8 cellular contexts compared by ENCODE assay signal in the genomic region with DNA sequence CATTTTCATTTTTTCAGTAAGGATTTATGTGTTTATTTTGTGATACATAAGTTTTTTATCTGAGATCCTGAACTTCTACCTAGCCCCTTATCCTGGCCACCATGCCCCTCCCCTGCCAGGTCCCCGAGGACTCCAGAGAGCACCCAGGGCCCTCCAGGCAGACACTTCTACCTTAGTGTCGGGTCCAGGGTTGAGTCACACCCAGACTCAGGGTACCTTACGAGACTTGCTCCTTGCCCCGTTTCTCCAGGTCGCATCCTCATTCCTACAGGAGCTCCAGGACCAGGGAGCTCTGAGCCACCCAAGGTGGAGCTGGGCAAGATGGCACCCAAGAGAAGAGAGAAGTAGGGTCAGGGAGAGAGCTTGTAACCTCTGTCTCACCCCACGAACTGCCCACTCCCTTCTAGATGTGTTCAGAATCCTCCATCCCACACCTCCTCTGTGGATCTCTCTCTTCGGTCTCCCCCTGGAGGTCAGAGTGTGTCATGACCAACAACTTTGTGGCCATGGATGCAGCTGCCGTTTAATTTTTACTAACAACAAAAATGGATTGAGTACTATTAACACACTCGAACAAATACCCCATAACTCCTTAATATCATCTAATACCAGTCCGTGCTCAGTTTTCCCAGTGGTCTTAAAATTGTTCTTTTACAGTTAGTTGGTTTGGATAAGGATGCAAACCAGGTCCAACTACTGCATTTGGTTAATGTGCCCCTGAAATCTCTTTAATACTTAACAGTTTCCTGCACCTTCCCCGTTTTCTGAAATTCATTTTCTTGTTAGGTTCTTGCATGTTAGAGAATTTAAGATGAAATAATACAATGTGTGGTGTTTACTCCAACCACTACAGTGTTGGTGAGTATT.
DNase-seq lines count a peak whose midpoint lies in the region; ATAC-seq and TF ChIP-seq lines count a peak whose summit lies in the region.

No MANE protein-coding gene starts in this region.

- ATAC-seq in GM21367 (IDR thresholded peaks at IDR 0.05; ENCODE audit: unreplicated experiment) = peak; percentile 78
- ATAC-seq in HG03139 (IDR thresholded peaks at IDR 0.05; ENCODE audit: unreplicated experiment) = no peak

- no peaks in the 10 kb centered on the region for H3K9me2 ChIP-seq in Loucy (replicated peaks; ENCODE audit: low read depth, low read length)

- TF ChIP-seq CTCF in Loucy (conservative IDR thresholded peaks at IDR 0.05; ENCODE audit: low read length) (peak; percentile 87), WI38 (IDR thresholded peaks at IDR 0.05; ENCODE audit: low read depth, low read length) (peak; percentile 86), fibroblast of mammary gland (conservative IDR thresholded peaks at IDR 0.05; ENCODE audit: control insufficient read depth, insufficient read depth, low read depth, low read length) (peak; percentile 81), neural progenitor cell (IDR thresholded peaks at IDR 0.05) (peak; percentile 76)

- H4K20me1 ChIP-seq in Loucy (ENCODE audit: insufficient read depth, low read length, poor library complexity, severe bottlenecking) (no peaks in the 10 kb centered on the region), neural progenitor cell (ENCODE audit: low read depth) (no peaks in the 10 kb centered on the region)

- H3K36me3 ChIP-seq in Loucy (ENCODE audit: insufficient read depth, low read length) (no peaks in the 10 kb centered on the region), neural progenitor cell (no peaks in the 10 kb centered on the region)

- no peaks in the 10 kb centered on the region for H3K9me3 ChIP-seq in Loucy (ENCODE audit: insufficient read depth, low read depth, low read length)
- H3K9me3 ChIP-seq in neural progenitor cell (ENCODE audit: low read depth) = no peaks in the 10 kb centered on the region

- H3K27me3 Mint-ChIP-seq in neural progenitor cell (ENCODE audit: insufficient read depth, low read depth) = no peaks in the 10 kb centered on the region

- H3K4me3 ChIP-seq in Loucy (ENCODE audit: low read length, poor library complexity, severe bottlenecking) (no peak overlapping the region), WI38 (ENCODE audit: low read depth, low read length) (no peak overlapping the region), fibroblast of mammary gland (ENCODE audit: control insufficient read depth, low read depth, low read length) (no peak overlapping the region), neural progenitor cell (no peak overlapping the region)

- H3F3A ChIP-seq in Loucy (ENCODE audit: low read depth) (no peaks in the 10 kb centered on the region), neural progenitor cell (ENCODE audit: low read depth) (no peaks in the 10 kb centered on the region)

- H3K4me2 ChIP-seq in Loucy (ENCODE audit: low read depth, low read length, poor library complexity, severe bottlenecking) (no peak overlapping the region), neural progenitor cell (no peak overlapping the region)

- no peaks in the 10 kb centered on the region for H3K36me3 Mint-ChIP-seq in neural progenitor cell

- H3K4me3 Mint-ChIP-seq in neural progenitor cell = peak overlapping the region; percentile 30

- peaks cover 45% of the 10 kb centered on the region for H3K4me1 Mint-ChIP-seq in neural progenitor cell

- peak overlapping the region; percentile 2 for H3K27ac Mint-ChIP-seq in neural progenitor cell

- H2AFZ ChIP-seq in Loucy (ENCODE audit: low read length) = peak overlapping the region; percentile 76; the same call in 1 of the 2 replicates
- peak overlapping the region; percentile 45 for H2AFZ ChIP-seq in neural progenitor cell (replicated peaks)

- no peaks in the 10 kb centered on the region for H3K27me3 ChIP-seq in Loucy (ENCODE audit: insufficient read depth, low read length, poor library complexity, severe bottlenecking)
- no peaks in the 10 kb centered on the region for H3K27me3 ChIP-seq in neural progenitor cell

- DNase-seq in DMS53 treated with DMSO at 0.1 percent for 48 hours (lab: John Stamatoyannopoulos, UW; ENCODE audit: unreplicated experiment) = peak; percentile 27
- DNase-seq in fibroblast of mammary gland (ENCODE audit: low read depth) = peak; percentile 27
- DNase-seq in neural progenitor cell (ENCODE audit: low spot score) = peak; percentile 75
- no peak for DNase-seq in DMS153 (lab: John Stamatoyannopoulos, UW)

- H3K4me1 ChIP-seq in Loucy (ENCODE audit: insufficient read depth, low read length, poor library complexity, severe bottlenecking) (no peaks in the 10 kb centered on the region), neural progenitor cell (peaks cover 27% of the 10 kb centered on the region)

- H3K9me3 Mint-ChIP-seq in neural progenitor cell = no peaks in the 10 kb centered on the region

- H3K27ac ChIP-seq in neural progenitor cell = no peak overlapping the region

- H3K79me2 ChIP-seq in Loucy (ENCODE audit: insufficient read depth, low read length) (no peaks in the 10 kb centered on the region), neural progenitor cell (ENCODE audit: low read depth) (no peaks in the 10 kb centered on the region)

- H3K9ac ChIP-seq in Loucy (ENCODE audit: low read depth, low read length, poor library complexity, severe bottlenecking) (no peak overlapping the region), neural progenitor cell (no peak overlapping the region)
